Comparison of ENCODE assay signal across 1 cellular context in genomic region chr10:11831520-11831951, GRCh38.
TF ChIP-seq lines count a peak whose summit lies in the region.

No MANE protein-coding gene starts in this region.

TF ChIP-seq in GM23338, 12 proteins besides CTCF, POLR2A, EP300 and RAD21 (continued from another document):
- TF ChIP-seq, protein P1, sequence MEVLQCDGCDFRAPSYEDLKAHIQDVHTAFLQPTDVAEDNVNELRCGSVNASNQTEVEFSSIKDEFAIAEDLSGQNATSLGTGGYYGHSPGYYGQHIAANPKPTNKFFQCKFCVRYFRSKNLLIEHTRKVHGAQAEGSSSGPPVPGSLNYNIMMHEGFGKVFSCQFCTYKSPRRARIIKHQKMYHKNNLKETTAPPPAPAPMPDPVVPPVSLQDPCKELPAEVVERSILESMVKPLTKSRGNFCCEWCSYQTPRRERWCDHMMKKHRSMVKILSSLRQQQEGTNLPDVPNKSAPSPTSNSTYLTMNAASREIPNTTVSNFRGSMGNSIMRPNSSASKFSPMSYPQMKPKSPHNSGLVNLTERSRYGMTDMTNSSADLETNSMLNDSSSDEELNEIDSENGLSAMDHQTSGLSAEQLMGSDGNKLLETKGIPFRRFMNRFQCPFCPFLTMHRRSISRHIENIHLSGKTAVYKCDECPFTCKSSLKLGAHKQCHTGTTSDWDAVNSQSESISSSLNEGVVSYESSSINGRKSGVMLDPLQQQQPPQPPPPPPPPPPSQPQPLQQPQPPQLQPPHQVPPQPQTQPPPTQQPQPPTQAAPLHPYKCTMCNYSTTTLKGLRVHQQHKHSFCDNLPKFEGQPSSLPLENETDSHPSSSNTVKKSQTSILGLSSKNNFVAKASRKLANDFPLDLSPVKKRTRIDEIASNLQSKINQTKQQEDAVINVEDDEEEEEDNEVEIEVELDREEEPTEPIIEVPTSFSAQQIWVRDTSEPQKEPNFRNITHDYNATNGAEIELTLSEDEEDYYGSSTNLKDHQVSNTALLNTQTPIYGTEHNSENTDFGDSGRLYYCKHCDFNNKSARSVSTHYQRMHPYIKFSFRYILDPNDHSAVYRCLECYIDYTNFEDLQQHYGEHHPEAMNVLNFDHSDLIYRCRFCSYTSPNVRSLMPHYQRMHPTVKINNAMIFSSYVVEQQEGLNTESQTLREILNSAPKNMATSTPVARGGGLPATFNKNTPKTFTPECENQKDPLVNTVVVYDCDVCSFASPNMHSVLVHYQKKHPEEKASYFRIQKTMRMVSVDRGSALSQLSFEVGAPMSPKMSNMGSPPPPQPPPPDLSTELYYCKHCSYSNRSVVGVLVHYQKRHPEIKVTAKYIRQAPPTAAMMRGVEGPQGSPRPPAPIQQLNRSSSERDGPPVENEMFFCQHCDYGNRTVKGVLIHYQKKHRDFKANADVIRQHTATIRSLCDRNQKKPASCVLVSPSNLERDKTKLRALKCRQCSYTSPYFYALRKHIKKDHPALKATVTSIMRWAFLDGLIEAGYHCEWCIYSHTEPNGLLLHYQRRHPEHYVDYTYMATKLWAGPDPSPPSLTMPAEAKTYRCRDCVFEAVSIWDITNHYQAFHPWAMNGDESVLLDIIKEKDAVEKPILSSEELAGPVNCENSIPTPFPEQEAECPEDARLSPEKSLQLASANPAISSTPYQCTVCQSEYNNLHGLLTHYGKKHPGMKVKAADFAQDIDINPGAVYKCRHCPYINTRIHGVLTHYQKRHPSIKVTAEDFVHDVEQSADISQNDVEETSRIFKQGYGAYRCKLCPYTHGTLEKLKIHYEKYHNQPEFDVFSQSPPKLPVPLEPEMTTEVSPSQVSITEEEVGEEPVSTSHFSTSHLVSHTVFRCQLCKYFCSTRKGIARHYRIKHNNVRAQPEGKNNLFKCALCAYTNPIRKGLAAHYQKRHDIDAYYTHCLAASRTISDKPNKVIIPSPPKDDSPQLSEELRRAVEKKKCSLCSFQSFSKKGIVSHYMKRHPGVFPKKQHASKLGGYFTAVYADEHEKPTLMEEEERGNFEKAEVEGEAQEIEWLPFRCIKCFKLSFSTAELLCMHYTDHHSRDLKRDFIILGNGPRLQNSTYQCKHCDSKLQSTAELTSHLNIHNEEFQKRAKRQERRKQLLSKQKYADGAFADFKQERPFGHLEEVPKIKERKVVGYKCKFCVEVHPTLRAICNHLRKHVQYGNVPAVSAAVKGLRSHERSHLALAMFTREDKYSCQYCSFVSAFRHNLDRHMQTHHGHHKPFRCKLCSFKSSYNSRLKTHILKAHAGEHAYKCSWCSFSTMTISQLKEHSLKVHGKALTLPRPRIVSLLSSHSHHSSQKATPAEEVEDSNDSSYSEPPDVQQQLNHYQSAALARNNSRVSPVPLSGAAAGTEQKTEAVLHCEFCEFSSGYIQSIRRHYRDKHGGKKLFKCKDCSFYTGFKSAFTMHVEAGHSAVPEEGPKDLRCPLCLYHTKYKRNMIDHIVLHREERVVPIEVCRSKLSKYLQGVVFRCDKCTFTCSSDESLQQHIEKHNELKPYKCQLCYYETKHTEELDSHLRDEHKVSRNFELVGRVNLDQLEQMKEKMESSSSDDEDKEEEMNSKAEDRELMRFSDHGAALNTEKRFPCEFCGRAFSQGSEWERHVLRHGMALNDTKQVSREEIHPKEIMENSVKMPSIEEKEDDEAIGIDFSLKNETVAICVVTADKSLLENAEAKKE (CRISPR knock-in tag; IDR thresholded peaks at IDR 0.05) = no peak
- TF ChIP-seq JUNB (IDR thresholded peaks at IDR 0.05; ENCODE audit: unreplicated experiment) (no peak), ZNF114 (CRISPR knock-in tag; IDR thresholded peaks at IDR 0.05) (no peak), POLR2AphosphoS5 (IDR thresholded peaks at IDR 0.05; ENCODE audit: low read depth) (no peak), EZH2 (IDR thresholded peaks at IDR 0.05; ENCODE audit: low read depth, unreplicated experiment) (no peak), EZH2phosphoT487 (IDR thresholded peaks at IDR 0.05; ENCODE audit: unreplicated experiment) (no peak)
TF ChIP-seq in GM23338: peak in this region for 0.
